In genomic region chr5:178838695-178839318, GRCh38 we compare ENCODE assay signal across 3 cellular contexts. TPM values are rescaled to one million over a fixed set of nuclear protein-coding genes. Genes with fewer than 3 reads are reported as not detected.
"Had no signal": no experiment of that assay in that cellular context is flagged by ENCODE, and none has a peak within 500 bp of the region (broad histone marks: within the 10 kb centered on the region; RNA-seq: fewer than 3 reads in every experiment).

No MANE protein-coding gene starts in this region.

RNA-seq across cellular contexts. Expression of gene ZFP2, which starts 56.9 kb away (rescaled TPM):
- total RNA-seq: activated T-helper 2 cell treated with anti-CD3 and anti-CD28 coated beads, Interferon-gamma antibody, Interleukin-2, Interleukin-4, amounts not matched to agents 10 μg/mL and 5 μg/mL and 100 μg/mL, durations not matched to agents 14 hours and 24 hours and 36 hours; M059J; T-helper 2 cell treated with Interferon-gamma antibody and Interleukin-4, amounts not matched to agents 100 ng/mL and 5 ng/mL, for 36 hours had no signal
